ENCODE assay signal across 25 cellular contexts in the genomic region with DNA sequence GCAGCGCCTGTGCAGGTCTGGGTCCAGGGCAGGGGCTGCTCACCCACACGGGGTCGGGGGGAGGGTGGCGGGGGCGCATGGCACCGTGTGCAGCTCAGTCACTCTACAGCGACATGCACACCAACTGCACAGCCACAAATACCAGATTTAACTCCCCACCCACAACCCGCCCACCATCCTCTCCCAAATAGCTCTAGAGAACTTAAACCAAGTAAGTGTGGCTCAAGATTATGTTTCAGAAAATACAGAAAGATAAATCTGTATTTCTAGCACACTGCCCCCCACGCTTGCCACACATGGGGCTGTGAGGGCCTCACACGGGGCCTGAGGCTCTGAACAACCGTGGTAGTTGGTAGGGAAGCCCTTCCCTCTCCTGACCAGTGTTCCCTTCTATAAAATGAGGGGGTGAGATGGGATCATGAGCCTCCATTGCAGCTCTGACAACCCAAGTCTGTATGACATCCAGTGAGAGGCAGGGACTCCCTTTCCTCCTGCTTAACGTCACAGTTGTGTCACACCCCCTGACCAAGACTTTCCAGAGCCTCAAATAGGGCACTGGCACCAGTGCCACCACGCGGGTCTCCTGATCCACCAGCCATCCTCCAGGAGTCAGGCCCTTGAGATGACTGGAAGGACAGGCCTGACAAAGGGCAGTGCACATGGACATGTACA.
"Had no signal": no experiment of that assay in that cellular context is flagged by ENCODE, and none has a peak within 500 bp of the region (broad histone marks: within the 10 kb centered on the region; RNA-seq: fewer than 3 reads in every experiment).

No MANE protein-coding gene starts in this region.

- H3K27me3 Mint-ChIP-seq: activated naive CD8-positive, alpha-beta T cell treated with anti-CD3 and anti-CD28 coated beads for 36 hours; central memory CD8-positive, alpha-beta T cell; naive thymus-derived CD8-positive, alpha-beta T cell had no signal

- H3K27ac ChIP-seq: coronary artery, esophagus muscularis mucosa, gastroesophageal sphincter, neutrophil, transverse colon, uterus, VCaP had no signal

- H3K4me3 Mint-ChIP-seq: activated naive CD8-positive, alpha-beta T cell treated with anti-CD3 and anti-CD28 coated beads for 36 hours; activated T-helper 1 cell treated with anti-CD3 and anti-CD28 coated beads, Interleukin-12 subunit alpha, Interleukin-12 subunit beta, Interleukin-2, Interleukin-4 antibody, amounts not matched to agents 30 ng/mL and 10 ng/mL and 1 ng/mL, durations not matched to agents 14 hours and 24 hours and 36 hours; brain; central memory CD8-positive, alpha-beta T cell; T-helper 1 cell treated with Interleukin-12 subunit alpha and Interleukin-12 subunit beta and Interleukin-4 antibody, amounts not matched to agents 30 μg/mL and 1 μg/mL, for 36 hours had no signal

- H3K27ac Mint-ChIP-seq: activated naive CD8-positive, alpha-beta T cell treated with anti-CD3 and anti-CD28 coated beads for 36 hours; activated T-helper 1 cell treated with anti-CD3 and anti-CD28 coated beads, Interleukin-12 subunit alpha, Interleukin-12 subunit beta, Interleukin-2, Interleukin-4 antibody, amounts not matched to agents 30 ng/mL and 10 ng/mL and 1 ng/mL, durations not matched to agents 14 hours and 24 hours and 36 hours; T-helper 1 cell treated with Interleukin-12 subunit alpha and Interleukin-12 subunit beta and Interleukin-4 antibody, amounts not matched to agents 30 μg/mL and 1 μg/mL, for 36 hours had no signal

- H3K4me1 ChIP-seq: gastroesophageal sphincter, transverse colon, uterus had no signal

- H3K4me1 Mint-ChIP-seq: central memory CD8-positive, alpha-beta T cell had no signal

- H3K9me3 Mint-ChIP-seq: activated naive CD8-positive, alpha-beta T cell treated with anti-CD3 and anti-CD28 coated beads for 36 hours; activated T-helper 1 cell treated with anti-CD3 and anti-CD28 coated beads, Interleukin-12 subunit alpha, Interleukin-12 subunit beta, Interleukin-2, Interleukin-4 antibody, amounts not matched to agents 30 ng/mL and 10 ng/mL and 1 ng/mL, durations not matched to agents 14 hours and 24 hours and 36 hours; brain; central memory CD8-positive, alpha-beta T cell; naive thymus-derived CD8-positive, alpha-beta T cell; T-helper 1 cell treated with Interleukin-12 subunit alpha and Interleukin-12 subunit beta and Interleukin-4 antibody, amounts not matched to agents 30 μg/mL and 1 μg/mL, for 36 hours had no signal

- H3K4me3 ChIP-seq: coronary artery, esophagus muscularis mucosa, gastroesophageal sphincter, mucosa of descending colon, transverse colon, uterus had no signal

- H3K36me3 Mint-ChIP-seq: naive thymus-derived CD8-positive, alpha-beta T cell had no signal

- H3K9me3 ChIP-seq: esophagus muscularis mucosa, gastroesophageal sphincter, mucosa of descending colon, neutrophil, transverse colon, uterus had no signal

- DNase-seq: activated CD4-positive, alpha-beta T cell treated with anti-CD3 and anti-CD28 coated beads, Interleukin-2, amount 50 U/mL, for 4 hours; activated CD4-positive, CD25-positive, alpha-beta regulatory T cell treated with anti-CD3 and anti-CD28 coated beads, Interleukin-2, amount 50 U/mL, for 72 hours; activated naive CD8-positive, alpha-beta T cell treated with anti-CD3 and anti-CD28 coated beads for 36 hours; activated T-cell treated with anti-CD3 and anti-CD28 coated beads for 4 hours; amniotic stem cell; effector CD4-positive, alpha-beta T cell; mesenchymal stem cell; mucosa of descending colon; naive thymus-derived CD8-positive, alpha-beta T cell; stimulated activated CD4-positive, alpha-beta T cell treated with anti-CD3 and anti-CD28 coated beads, Interleukin-12 subunit alpha, Interleukin-12 subunit beta, amount 100 ng/mL, for 4 hours; stimulated activated CD4-positive, alpha-beta T cell treated with anti-CD3 and anti-CD28 coated beads, Interleukin-1b, Interleukin-23, amount 100 ng/mL, for 48 hours; stimulated activated CD8-positive, alpha-beta memory T cell treated with anti-CD3 and anti-CD28 coated beads, Interleukin-4, amount 100 ng/mL, for 48 hours; stimulated activated naive CD4-positive, alpha-beta T cell treated with Interleukin-2 at 50 U/mL for 16 hours; transverse colon; uterus had no signal

- H3K36me3 ChIP-seq: esophagus muscularis mucosa, gastroesophageal sphincter, transverse colon, uterus had no signal

- H3K27me3 ChIP-seq: esophagus muscularis mucosa, gastroesophageal sphincter, neutrophil, transverse colon, uterus had no signal

- FAIRE-seq: endothelial cell of umbilical vein had no signal
